ENCODE assay signal across 16 cellular contexts in the genomic region with DNA sequence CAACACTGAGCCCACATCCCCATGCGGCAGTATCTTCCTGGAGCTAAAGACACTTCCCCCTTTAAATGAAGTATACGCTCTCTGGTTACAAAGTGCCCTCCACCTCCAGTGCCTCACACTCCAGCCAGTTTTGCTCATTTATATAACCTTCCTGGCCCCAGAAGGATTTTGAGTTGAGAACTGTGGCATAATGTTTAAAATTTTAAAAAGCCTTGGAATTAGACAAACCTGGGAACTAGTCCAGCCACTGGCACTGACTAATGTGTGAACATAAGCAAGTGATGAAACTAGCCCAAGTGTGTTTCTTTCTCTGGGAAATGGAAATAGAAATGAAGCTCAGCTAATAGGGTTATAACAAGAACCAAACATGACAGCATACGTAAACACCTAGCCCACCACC.
"Had no signal": no experiment of that assay in that cellular context is flagged by ENCODE, and none has a peak within 500 bp of the region (broad histone marks: within the 10 kb centered on the region; RNA-seq: fewer than 3 reads in every experiment).

No MANE protein-coding gene starts in this region.

- H3K9me3 ChIP-seq: breast epithelium, left ventricle myocardium inferior, prostate gland, right lobe of liver, upper lobe of right lung had no signal

- H3K27me3 ChIP-seq: breast epithelium, hepatocyte, right lobe of liver, upper lobe of right lung had no signal

- H2AFZ ChIP-seq: hepatocyte had no signal

- H3K4me2 ChIP-seq: hepatocyte had no signal

- H3K79me2 ChIP-seq: hepatocyte had no signal

- H3K4me3 ChIP-seq: breast epithelium, hepatocyte, left ventricle myocardium inferior, prostate gland, right lobe of liver, upper lobe of right lung had no signal

- H3K4me1 ChIP-seq: breast epithelium, left ventricle myocardium inferior, prostate gland, right lobe of liver, upper lobe of right lung had no signal

- ATAC-seq: activated CD8-positive, alpha-beta T cell treated with anti-CD3 and anti-CD28 coated beads for 36 hours; activated naive CD4-positive, alpha-beta T cell treated with anti-CD3 and anti-CD28 coated beads, Interleukin-2, amount 50 U/mL, for 72 hours; activated T-cell treated with anti-CD3 and anti-CD28 coated beads, Interleukin-2, amount 50 U/mL, for 4 hours; effector memory CD8-positive, alpha-beta T cell; right lobe of liver; upper lobe of right lung had no signal

- H3K27ac ChIP-seq: breast epithelium, hepatocyte, left ventricle myocardium inferior, prostate gland, right lobe of liver, upper lobe of right lung had no signal

- FAIRE-seq: kidney had no signal

- H3K36me3 ChIP-seq: breast epithelium, left ventricle myocardium inferior, prostate gland, right lobe of liver, upper lobe of right lung had no signal

- DNase-seq: activated CD4-positive, alpha-beta T cell treated with anti-CD3 and anti-CD28 coated beads for 4 hours; activated CD8-positive, alpha-beta T cell treated with anti-CD3 and anti-CD28 coated beads for 36 hours; activated effector memory CD4-positive, alpha-beta T cell treated with anti-CD3 and anti-CD28 coated beads, Interleukin-2, amount 50 U/mL, for 16 hours; activated T-cell treated with anti-CD3 and anti-CD28 coated beads, Interleukin-2, amount 50 U/mL, for 4 hours; amniotic stem cell; dermis blood vessel endothelial cell; effector memory CD8-positive, alpha-beta T cell; kidney; left ventricle myocardium inferior; mesenchymal stem cell; right lobe of liver; upper lobe of right lung had no signal
